Comparison of ENCODE assay signal across 11 cellular contexts in genomic region chr17:59416184-59416583, GRCh38.
"Had no signal": no experiment of that assay in that cellular context is flagged by ENCODE, and none has a peak within 500 bp of the region (broad histone marks: within the 10 kb centered on the region; RNA-seq: fewer than 3 reads in every experiment).

No MANE protein-coding gene starts in this region.

- H3K27ac Mint-ChIP-seq: immature natural killer cell had no signal

- H3K4me3 Mint-ChIP-seq: immature natural killer cell had no signal

- DNase-seq: activated CD4-positive, alpha-beta T cell treated with anti-CD3 and anti-CD28 coated beads for 4 hours; activated gamma-delta T cell treated with Interleukin-2 at 50 U/mL for 16 hours; activated T-cell treated with anti-CD3 and anti-CD28 coated beads, Interleukin-2, amount 50 U/mL, for 1 hour; head of caudate nucleus; immature natural killer cell; stimulated activated CD4-positive, alpha-beta T cell treated with anti-CD3 and anti-CD28 coated beads, Interleukin-12 subunit alpha, Interleukin-12 subunit beta, amount 100 ng/mL, for 4 hours; stimulated activated CD4-positive, alpha-beta T cell treated with anti-CD3 and anti-CD28 coated beads, Interleukin-2, amount 100 ng/mL, for 24 hours; T1000; tibial artery; uterus; WERI-Rb-1 had no signal

- H3K36me3 Mint-ChIP-seq: immature natural killer cell had no signal
